Comparison of ENCODE assay signal across 8 cellular contexts in the genomic region with DNA sequence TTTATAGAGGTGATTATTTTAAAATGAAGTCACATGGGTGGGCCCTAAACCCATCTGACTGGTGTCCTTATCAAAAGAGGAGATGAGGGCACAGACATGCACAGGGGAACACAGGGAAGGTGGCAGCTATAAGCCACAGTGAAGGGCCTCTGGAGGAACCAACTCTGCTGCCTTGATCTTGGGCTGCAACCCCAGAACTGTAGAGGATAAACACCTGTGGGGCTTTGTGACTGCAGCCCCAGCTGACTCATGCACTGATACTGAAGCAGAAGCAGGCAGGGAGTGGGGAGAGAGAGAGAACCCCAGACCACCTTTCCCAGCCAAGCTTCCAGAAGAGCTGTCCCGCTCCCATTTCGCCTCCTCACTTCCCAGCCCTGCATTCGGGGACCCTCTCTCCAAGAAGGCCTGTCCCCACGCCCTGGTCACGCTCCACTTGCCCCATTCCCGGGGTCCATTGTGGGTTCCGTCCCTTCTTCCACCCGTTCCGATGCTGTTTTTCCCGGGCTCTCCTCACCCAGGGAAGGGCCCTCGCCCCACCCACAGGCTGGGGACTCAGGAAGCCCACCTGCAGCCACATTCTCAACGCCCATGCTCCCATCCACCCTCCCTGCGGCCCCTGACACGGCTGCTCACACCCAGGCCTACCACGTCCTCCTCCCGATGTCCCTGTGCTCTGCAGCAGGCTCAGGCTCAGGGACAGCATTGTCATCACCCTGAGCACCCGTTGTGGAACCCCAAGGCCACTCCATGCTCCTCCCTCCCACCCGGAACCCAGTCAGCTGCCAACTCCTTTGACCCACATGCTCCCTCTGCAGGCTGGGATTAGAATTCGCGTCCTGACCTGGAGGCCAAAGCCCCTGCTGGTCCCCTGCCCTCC.
A peak's percentile ranks its signal among the peaks of the same experiment; 100 is the strongest.
DNase-seq lines count a peak whose midpoint lies in the region; ATAC-seq, FAIRE-seq and TF ChIP-seq lines count a peak whose summit lies in the region.

No MANE protein-coding gene starts in this region.

- TF ChIP-seq EP300 in tibial nerve (IDR thresholded peaks at IDR 0.05) = no peak

- no peaks in the 10 kb centered on the region for H3K9me3 ChIP-seq in tibial nerve

- H3K4me3 ChIP-seq in tibial nerve = no peak overlapping the region

- TF ChIP-seq CTCF in foreskin keratinocyte (conservative IDR thresholded peaks at IDR 0.05) (peak; percentile 65), tibial nerve (IDR thresholded peaks at IDR 0.05) (peak in 1 of 5 experiments; percentile 20)

- 73 to 90% methylated on average over 16 to 20 of the region's 20 CpGs for WGBS in tibial nerve, 2 donors

- no peaks in the 10 kb centered on the region for H3K36me3 ChIP-seq in tibial nerve

- H3K27ac ChIP-seq in foreskin keratinocyte (no peak overlapping the region), tibial nerve (no peak overlapping the region)

- H3K4me1 ChIP-seq in foreskin keratinocyte (no peaks in the 10 kb centered on the region), tibial nerve (peaks cover 0 to 3% (median 0%) of the 10 kb centered on the region in 4 donors)

- H3K27me3 ChIP-seq in foreskin keratinocyte = peaks cover 13% of the 10 kb centered on the region
- no peaks in the 10 kb centered on the region for H3K27me3 ChIP-seq in tibial nerve

- DNase-seq in CMK (ENCODE audit: low read depth) (peak; percentile 18), GM19239 (ENCODE audit: insufficient read length, low spot score) (peak; percentile 65), SHP77 treated with DMSO at 0.1 percent for 48 hours (lab: John Stamatoyannopoulos, UW) (peak; percentile 3), foreskin keratinocyte (no peak), cortex of kidney (lab: John Stamatoyannopoulos, UW) (no peak), tibial nerve (ENCODE audit: low spot score in 2 of 2) (no peak)
- DNase-seq in stimulated activated CD4-positive, alpha-beta T cell treated with anti-CD3 and anti-CD28 coated beads, Interleukin-4, amount 100 ng/mL, for 1 hour = peak; percentile 8

- TF ChIP-seq POLR2A in tibial nerve (IDR thresholded peaks at IDR 0.05) = no peak

- peak; percentile 48 for FAIRE-seq in GM19239 (lab: Jason Lieb, UNC)

- ATAC-seq in foreskin keratinocyte (peak; percentile 57), HG02981 (IDR thresholded peaks at IDR 0.05; ENCODE audit: unreplicated experiment) (no peak)

Comparison
In these comparisons a context has a peak if more than half of its experiments do, and no peak if none do; other contexts are left out.
1. DNase-seq: peak in CMK (single experiment), GM19239 (single experiment), SHP77 treated with DMSO at 0.1 percent for 48 hours (single experiment) and stimulated activated CD4-positive, alpha-beta T cell treated with anti-CD3 and anti-CD28 coated beads, Interleukin-4, amount 100 ng/mL, for 1 hour (single experiment); none in foreskin keratinocyte (0 of 2), cortex of kidney (single experiment) and tibial nerve (0 of 2).